17 cellular contexts compared by ENCODE assay signal in genomic region chr3:62238003-62238402, GRCh38.
DNase-seq lines count a peak whose midpoint lies in the region; ATAC-seq and TF ChIP-seq lines count a peak whose summit lies in the region.
"Had no signal": no experiment of that assay in that cellular context is flagged by ENCODE, and none has a peak within 500 bp of the region (broad histone marks: within the 10 kb centered on the region; RNA-seq: fewer than 3 reads in every experiment).

No MANE protein-coding gene starts in this region.

- H3K27me3 ChIP-seq in dorsolateral prefrontal cortex (no peaks in the 10 kb centered on the region), esophagus squamous epithelium (no peaks in the 10 kb centered on the region)
- H3K27me3 ChIP-seq: heart left ventricle had no signal

- TF ChIP-seq CTCF in brain (conservative IDR thresholded peaks at IDR 0.05) (no peak), dorsolateral prefrontal cortex (IDR thresholded peaks at IDR 0.05 in 54 of 56, conservative IDR thresholded peaks at IDR 0.05 in 2 of 56; ENCODE audit: low read depth in 1 of 56, partially characterized antibody in 56 of 56) (no peak), esophagus squamous epithelium (IDR thresholded peaks at IDR 0.05) (no peak)

- peaks cover 7% of the 10 kb centered on the region for H3K27me3 Mint-ChIP-seq in brain

- intact Hi-C loops in dorsolateral prefrontal cortex (cut with DNase I) (no loop called here), esophagus squamous epithelium (cut with DNase I) (no loop called here)

- 67 to 72% methylated on average over 5 of the region's 5 CpGs for WGBS in esophagus squamous epithelium, 2 donors

- H3K27ac ChIP-seq in dorsolateral prefrontal cortex, result no peak overlapping the region
- H3K27ac ChIP-seq in esophagus squamous epithelium, result no peak overlapping the region
- H3K27ac ChIP-seq: VCaP had no signal

- TF ChIP-seq POLR2A in esophagus squamous epithelium (IDR thresholded peaks at IDR 0.05), result no peak

- peak; percentile 63 for ATAC-seq in GM18520 (IDR thresholded peaks at IDR 0.05; ENCODE audit: unreplicated experiment)
- peak; percentile 88 for ATAC-seq in GM21529 (IDR thresholded peaks at IDR 0.05; ENCODE audit: unreplicated experiment)
- ATAC-seq in HG03175 (IDR thresholded peaks at IDR 0.05; ENCODE audit: unreplicated experiment), result peak; percentile 82
- ATAC-seq: stimulated activated effector memory CD8-positive, alpha-beta T cell treated with anti-CD3 and anti-CD28 coated beads, Interleukin-12 subunit alpha, Interleukin-12 subunit beta, amount 100 ng/mL, for 72 hours had no signal

- peaks cover 5% of the 10 kb centered on the region for H3K36me3 Mint-ChIP-seq in brain
- H3K36me3 Mint-ChIP-seq: stimulated activated effector memory CD8-positive, alpha-beta T cell treated with anti-CD3 and anti-CD28 coated beads, Interleukin-12 subunit alpha, Interleukin-12 subunit beta, amount 100 ng/mL, for 72 hours had no signal

- H3K4me3 ChIP-seq in dorsolateral prefrontal cortex (no peak overlapping the region), esophagus squamous epithelium (no peak overlapping the region)
- H3K4me3 ChIP-seq: heart left ventricle had no signal

- peaks cover 0 to 9% (median 0%) of the 10 kb centered on the region in 3 donors for H3K4me1 ChIP-seq in esophagus squamous epithelium

- H3K27ac Mint-ChIP-seq in brain, result peak overlapping the region in 4 of 5 experiments; percentile 66 to 81 (median 72)
- H3K27ac Mint-ChIP-seq: stimulated activated effector memory CD8-positive, alpha-beta T cell treated with anti-CD3 and anti-CD28 coated beads, Interleukin-12 subunit alpha, Interleukin-12 subunit beta, amount 100 ng/mL, for 72 hours had no signal

- peaks cover 95% of the 10 kb centered on the region for H3K4me1 Mint-ChIP-seq in brain
- H3K4me1 Mint-ChIP-seq: stimulated activated effector memory CD8-positive, alpha-beta T cell treated with anti-CD3 and anti-CD28 coated beads, Interleukin-12 subunit alpha, Interleukin-12 subunit beta, amount 100 ng/mL, for 72 hours had no signal

- DNase-seq in dorsolateral prefrontal cortex, result no peak
- no peak for DNase-seq in esophagus squamous epithelium (lab: John Stamatoyannopoulos, UW)
- no peak for DNase-seq in RPMI8226
- DNase-seq in DMS53 treated with DMSO at 0.1 percent for 48 hours (lab: John Stamatoyannopoulos, UW; ENCODE audit: unreplicated experiment), result no peak
- DNase-seq: activated T-cell treated with anti-CD3 and anti-CD28 coated beads for 4 hours, aorta, KG1, left ventricle myocardium superior, NCI-H2171, nucleus accumbens had no signal

- H3K9me3 Mint-ChIP-seq in brain, result no peaks in the 10 kb centered on the region
- H3K9me3 Mint-ChIP-seq: stimulated activated effector memory CD8-positive, alpha-beta T cell treated with anti-CD3 and anti-CD28 coated beads, Interleukin-12 subunit alpha, Interleukin-12 subunit beta, amount 100 ng/mL, for 72 hours had no signal

- H3K9me3 ChIP-seq in esophagus squamous epithelium, result no peaks in the 10 kb centered on the region
- H3K9me3 ChIP-seq: heart left ventricle had no signal

- H3K4me3 Mint-ChIP-seq in brain, result no peak overlapping the region
- H3K4me3 Mint-ChIP-seq: stimulated activated effector memory CD8-positive, alpha-beta T cell treated with anti-CD3 and anti-CD28 coated beads, Interleukin-12 subunit alpha, Interleukin-12 subunit beta, amount 100 ng/mL, for 72 hours had no signal

- H3K36me3 ChIP-seq in esophagus squamous epithelium, result no peaks in the 10 kb centered on the region
